ENCODE assay signal across 8 cellular contexts in the genomic region with DNA sequence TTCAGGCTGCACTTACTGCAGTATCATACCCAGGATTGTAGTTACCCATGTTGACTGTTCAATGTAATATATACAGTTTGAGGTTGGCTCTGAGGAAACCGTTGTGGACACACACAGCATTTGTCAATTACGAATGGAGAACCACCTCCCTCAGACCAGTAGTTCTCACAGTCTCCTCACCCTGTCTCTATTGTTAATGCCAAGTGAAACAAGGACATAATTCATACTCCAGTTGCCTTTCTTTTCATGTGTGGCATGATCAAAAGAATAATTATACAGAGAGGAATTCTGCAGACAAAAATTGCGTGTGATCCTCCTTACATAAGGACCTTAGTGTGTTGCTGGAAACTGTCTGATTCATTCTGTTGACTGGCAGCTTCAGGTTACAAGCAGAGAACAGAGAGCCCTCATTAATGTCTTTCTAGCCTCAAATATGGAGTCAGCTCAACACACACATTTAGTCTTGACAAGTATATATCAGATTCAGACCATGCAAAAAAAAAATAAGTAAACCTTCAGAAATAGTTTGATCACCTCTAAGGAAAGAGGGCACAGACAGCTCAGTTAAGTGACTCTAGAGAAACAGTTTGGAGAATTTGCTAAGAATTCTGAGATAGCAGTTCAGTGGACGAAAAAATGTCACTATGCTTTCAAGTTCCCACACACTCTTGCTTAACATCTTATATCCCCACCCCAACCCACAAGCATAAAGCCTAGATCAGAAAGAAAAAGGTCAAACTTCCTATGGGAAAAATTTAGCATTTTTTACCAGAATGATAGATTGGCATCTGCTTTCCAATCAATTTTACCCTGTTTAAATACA.
DNase-seq lines count a peak whose midpoint lies in the region; ATAC-seq and TF ChIP-seq lines count a peak whose summit lies in the region.

No MANE protein-coding gene starts in this region.

- DNase-seq in AG09309 (ENCODE audit: low read depth) (peak; percentile 66), HT-29 (ENCODE audit: low spot score) (peak; percentile 24), lower lobe of right lung (no peak), ecto neural progenitor cell (ENCODE audit: low spot score) (no peak), ureter (ENCODE audit: low spot score) (no peak)
- no peak for DNase-seq in activated naive CD8-positive, alpha-beta T cell treated with anti-CD3 and anti-CD28 coated beads for 36 hours

- intact Hi-C loops in lower lobe of right lung (cut with DNase I): no loop called here

- no peaks in the 10 kb centered on the region for H3K9me3 ChIP-seq in lower lobe of right lung

- peaks cover 24% of the 10 kb centered on the region for H3K36me3 Mint-ChIP-seq in activated naive CD8-positive, alpha-beta T cell treated with anti-CD3 and anti-CD28 coated beads for 36 hours

- peaks cover 3% of the 10 kb centered on the region for H3K9me3 Mint-ChIP-seq in activated naive CD8-positive, alpha-beta T cell treated with anti-CD3 and anti-CD28 coated beads for 36 hours

- H3K27me3 Mint-ChIP-seq in activated naive CD8-positive, alpha-beta T cell treated with anti-CD3 and anti-CD28 coated beads for 36 hours: no peaks in the 10 kb centered on the region

- H3K4me3 ChIP-seq in AG09309 (ENCODE audit: control insufficient read depth, low read depth, low read length): no peak overlapping the region
- H3K4me3 ChIP-seq in lower lobe of right lung: no peak overlapping the region

- no peaks in the 10 kb centered on the region for H3K36me3 ChIP-seq in lower lobe of right lung

- H3K27ac Mint-ChIP-seq in activated naive CD8-positive, alpha-beta T cell treated with anti-CD3 and anti-CD28 coated beads for 36 hours: peak overlapping the region; percentile 88

- peaks cover 64% of the 10 kb centered on the region for H3K4me1 Mint-ChIP-seq in activated naive CD8-positive, alpha-beta T cell treated with anti-CD3 and anti-CD28 coated beads for 36 hours

- peak overlapping the region; percentile 54 for H3K4me3 Mint-ChIP-seq in activated naive CD8-positive, alpha-beta T cell treated with anti-CD3 and anti-CD28 coated beads for 36 hours

- H3K27ac ChIP-seq in lower lobe of right lung: peak overlapping the region; percentile 1

- no peak for TF ChIP-seq CTCF in AG09309 (IDR thresholded peaks at IDR 0.05; ENCODE audit: control insufficient read depth, insufficient read depth, low read depth, low read length, missing control alignments)
- TF ChIP-seq CTCF in lower lobe of right lung (IDR thresholded peaks at IDR 0.05): no peak

- H3K27me3 ChIP-seq in lower lobe of right lung (ENCODE audit: low read depth): no peaks in the 10 kb centered on the region

- ATAC-seq in lower lobe of right lung (no peak), GM21717 (IDR thresholded peaks at IDR 0.05; ENCODE audit: unreplicated experiment) (no peak), HG03571 (IDR thresholded peaks at IDR 0.05; ENCODE audit: unreplicated experiment) (no peak)

- H3K4me1 ChIP-seq in lower lobe of right lung: peaks cover 33% of the 10 kb centered on the region

Comparison
In these comparisons a context has a peak if more than half of its experiments do, and no peak if none do; other contexts are left out.
1. DNase-seq: peak in AG09309 (single experiment) and HT-29 (single experiment); none in activated naive CD8-positive, alpha-beta T cell treated with anti-CD3 and anti-CD28 coated beads for 36 hours (single experiment), lower lobe of right lung (single experiment), ecto neural progenitor cell (single experiment) and ureter (single experiment).